ENCODE assay signal across 31 cellular contexts in genomic region chr14:70292716-70293115, GRCh38.
"Had no signal": no experiment of that assay in that cellular context is flagged by ENCODE, and none has a peak within 500 bp of the region (broad histone marks: within the 10 kb centered on the region; RNA-seq: fewer than 3 reads in every experiment).

No MANE protein-coding gene starts in this region.

- H3K9ac ChIP-seq: KMS-11 had no signal

- H3K27ac ChIP-seq: brain microvascular endothelial cell, KMS-11, RWPE1, WERI-Rb-1 had no signal

- H3K4me1 Mint-ChIP-seq: activated naive CD4-positive, alpha-beta T cell treated with anti-CD3 and anti-CD28 coated beads, Interleukin-2, amount 10 ng/mL, durations not matched to agents 7 days and 5 days; central memory CD8-positive, alpha-beta T cell had no signal

- H3K36me3 Mint-ChIP-seq: activated naive CD4-positive, alpha-beta T cell treated with anti-CD3 and anti-CD28 coated beads, Interleukin-2, amount 10 ng/mL, durations not matched to agents 7 days and 5 days; activated naive CD8-positive, alpha-beta T cell had no signal

- H3K27ac Mint-ChIP-seq: activated CD4-positive, alpha-beta T cell treated with anti-CD3 and anti-CD28 coated beads, Interleukin-2, amount 10 ng/mL, durations not matched to agents 24 days and 14 days; activated CD8-positive, alpha-beta T cell treated with anti-CD3 and anti-CD28 coated beads, Interleukin-2, amount 10 ng/mL, durations not matched to agents 7 days and 5 days; activated naive CD4-positive, alpha-beta T cell treated with anti-CD3 and anti-CD28 coated beads, Interleukin-2, amount 10 ng/mL, durations not matched to agents 7 days and 5 days; activated naive CD8-positive, alpha-beta T cell; activated T-helper 1 cell treated with anti-CD3 and anti-CD28 coated beads, Interleukin-12 subunit alpha, Interleukin-12 subunit beta, Interleukin-2, Interleukin-4 antibody, amounts not matched to agents 30 ng/mL and 10 ng/mL and 1 ng/mL, durations not matched to agents 14 hours and 24 hours and 36 hours had no signal

- H3K36me3 ChIP-seq: brain microvascular endothelial cell, WERI-Rb-1 had no signal

- H3K4me3 Mint-ChIP-seq: activated CD4-positive, alpha-beta T cell treated with anti-CD3 and anti-CD28 coated beads, Interleukin-2, amount 10 ng/mL, durations not matched to agents 24 days and 14 days; activated CD8-positive, alpha-beta T cell treated with anti-CD3 and anti-CD28 coated beads, Interleukin-2, amount 10 ng/mL, durations not matched to agents 7 days and 5 days; activated naive CD4-positive, alpha-beta T cell treated with anti-CD3 and anti-CD28 coated beads, Interleukin-2, amount 10 ng/mL, durations not matched to agents 7 days and 5 days; activated naive CD8-positive, alpha-beta T cell; activated T-cell treated with anti-CD3 and anti-CD28 coated beads, Interleukin-2, amount 50 U/mL, for 4 hours; activated T-helper 1 cell treated with anti-CD3 and anti-CD28 coated beads, Interleukin-12 subunit alpha, Interleukin-12 subunit beta, Interleukin-2, Interleukin-4 antibody, amounts not matched to agents 30 ng/mL and 10 ng/mL and 1 ng/mL, durations not matched to agents 14 hours and 24 hours and 36 hours; central memory CD8-positive, alpha-beta T cell had no signal

- ATAC-seq: activated CD8-positive, alpha-beta T cell treated with anti-CD3 and anti-CD28 coated beads, Interleukin-2, amount 10 ng/mL, durations not matched to agents 7 days and 5 days; activated T-cell treated with anti-CD3 and anti-CD28 coated beads, Interleukin-2, amount 50 U/mL, for 4 hours; PC-3; Right ventricle myocardium inferior had no signal

- DNase-seq: activated CD4-positive, alpha-beta T cell treated with anti-CD3 and anti-CD28 coated beads, Interleukin-2, amount 10 ng/mL, durations not matched to agents 24 days and 14 days; activated CD4-positive, alpha-beta T cell treated with anti-CD3 and anti-CD28 coated beads, Interleukin-2, amount 50 U/mL, for 48 hours; activated CD8-positive, alpha-beta T cell treated with anti-CD3 and anti-CD28 coated beads, Interleukin-2, amount 10 ng/mL, durations not matched to agents 7 days and 5 days; activated effector memory CD4-positive, alpha-beta T cell treated with Interleukin-2 at 50 U/mL for 16 hours; activated naive CD4-positive, alpha-beta T cell treated with anti-CD3 and anti-CD28 coated beads, Interleukin-2, amount 10 ng/mL, durations not matched to agents 7 days and 5 days; activated T-cell treated with anti-CD3 and anti-CD28 coated beads, Interleukin-2, amount 50 U/mL, for 4 hours; amniotic stem cell; aorta; brain microvascular endothelial cell; MM.1S; MV-4-11; NCI-H1092; NCI-H1436 treated with DMSO at 0.1 percent for 48 hours; NCI-H1694 treated with DMSO at 0.1 percent for 48 hours; NCI-H2029; NCI-H345; NCI-H524 treated with DMSO at 0.1 percent for 48 hours; NK-92 treated with Interleukin-12 subunit alpha and Interleukin-12 subunit beta, amount 100 ng/mL, for 24 hours; PC-3; SIG-M5; SW 1271; T-helper 1 cell; T-helper 2 cell; T-helper 9 cell; WERI-Rb-1 had no signal

- H3K27me3 ChIP-seq: brain microvascular endothelial cell had no signal

- H3K27me3 Mint-ChIP-seq: activated CD4-positive, alpha-beta T cell treated with anti-CD3 and anti-CD28 coated beads, Interleukin-2, amount 10 ng/mL, durations not matched to agents 24 days and 14 days; activated naive CD4-positive, alpha-beta T cell treated with anti-CD3 and anti-CD28 coated beads, Interleukin-2, amount 10 ng/mL, durations not matched to agents 7 days and 5 days; activated naive CD8-positive, alpha-beta T cell; central memory CD8-positive, alpha-beta T cell had no signal

- H3K9me3 Mint-ChIP-seq: activated CD4-positive, alpha-beta T cell treated with anti-CD3 and anti-CD28 coated beads, Interleukin-2, amount 10 ng/mL, durations not matched to agents 24 days and 14 days; activated T-cell treated with anti-CD3 and anti-CD28 coated beads, Interleukin-2, amount 50 U/mL, for 4 hours; activated T-helper 1 cell treated with anti-CD3 and anti-CD28 coated beads, Interleukin-12 subunit alpha, Interleukin-12 subunit beta, Interleukin-2, Interleukin-4 antibody, amounts not matched to agents 30 ng/mL and 10 ng/mL and 1 ng/mL, durations not matched to agents 14 hours and 24 hours and 36 hours; central memory CD8-positive, alpha-beta T cell had no signal
